ENCODE assay signal across 12 cellular contexts in the genomic region with DNA sequence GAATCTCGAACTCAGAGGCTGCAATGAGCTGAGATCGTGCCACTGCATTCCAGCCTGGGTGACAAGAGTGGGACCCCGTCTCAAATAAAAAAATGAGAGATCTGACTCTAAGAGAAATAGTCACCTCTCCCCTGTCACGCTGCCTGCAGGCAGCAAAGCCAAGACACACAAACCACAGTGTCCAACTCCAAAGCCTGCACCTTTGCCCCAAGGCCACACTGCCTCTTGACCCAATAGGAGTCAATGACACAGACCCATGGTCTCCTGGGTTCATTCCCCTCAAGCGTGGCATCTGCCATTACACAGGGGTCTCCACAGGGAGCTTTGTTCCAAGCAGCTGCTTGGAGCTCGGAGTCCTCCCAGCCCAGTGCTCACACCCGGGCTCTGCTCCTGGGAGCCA. TPM values are rescaled to one million over a fixed set of nuclear protein-coding genes. Genes with fewer than 3 reads are reported as not detected.
A peak's percentile ranks its signal among the peaks of the same experiment; 100 is the strongest.
DNase-seq lines count a peak whose midpoint lies in the region; ATAC-seq and TF ChIP-seq lines count a peak whose summit lies in the region.
"Had no signal": no experiment of that assay in that cellular context is flagged by ENCODE, and none has a peak within 500 bp of the region (broad histone marks: within the 10 kb centered on the region; RNA-seq: fewer than 3 reads in every experiment).

No MANE protein-coding gene starts in this region.

- DNase-seq in RWPE1 (ENCODE audit: low spot score) (no peak), left lobe of liver (ENCODE audit: low spot score) (peak; percentile 83), HuH-7 (ENCODE audit: low spot score) (no peak), ureter (ENCODE audit: low spot score) (no peak)
- no peak for DNase-seq in stimulated activated effector memory CD8-positive, alpha-beta T cell treated with anti-CD3 and anti-CD28 coated beads, Interleukin-12 subunit alpha, Interleukin-12 subunit beta, amount 100 ng/mL, for 72 hours (ENCODE audit: low spot score in 2 of 2)
- DNase-seq: CD8-positive, alpha-beta memory T cell; DND-41; GOT3 had no signal

- H3K36me3 ChIP-seq in BLaER1 treated with 17β-estradiol and CSF1 and Interleukin-3, amounts not matched to agents 10 nM and 100 nM = peaks cover 2 to 68% (median 43%) of the 10 kb centered on the region in 11 experiments; a peak in 20 of 22 replicates

- H3K4me1 ChIP-seq in BLaER1 treated with 17β-estradiol and CSF1 and Interleukin-3, amounts not matched to agents 10 nM and 100 nM = peaks cover 59 to 91% (median 71%) of the 10 kb centered on the region in 10 experiments
- H3K4me1 ChIP-seq: Caco-2 had no signal

- peak overlapping the region in 9 of 11 experiments; percentile 87 to 98 (median 96); a peak in 17 of 22 replicates for H3K27ac ChIP-seq in BLaER1 treated with 17β-estradiol and CSF1 and Interleukin-3, amounts not matched to agents 10 nM and 100 nM
- peak overlapping the region; percentile 93 for H3K27ac ChIP-seq in RWPE1

- ATAC-seq in left lobe of liver (peak; percentile 91), HG03139 (IDR thresholded peaks at IDR 0.05; ENCODE audit: unreplicated experiment) (no peak)
- no peak for ATAC-seq in stimulated activated effector memory CD8-positive, alpha-beta T cell treated with anti-CD3 and anti-CD28 coated beads, Interleukin-12 subunit alpha, Interleukin-12 subunit beta, amount 100 ng/mL, for 72 hours

- peak overlapping the region; percentile 74 for H3K4me3 Mint-ChIP-seq in stimulated activated effector memory CD8-positive, alpha-beta T cell treated with anti-CD3 and anti-CD28 coated beads, Interleukin-12 subunit alpha, Interleukin-12 subunit beta, amount 100 ng/mL, for 72 hours
- H3K4me3 Mint-ChIP-seq: H9 had no signal

- peak overlapping the region in 3 of 11 experiments; percentile 85 to 93 (median 89); a peak in 4 of 22 replicates for H3K4me2 ChIP-seq in BLaER1 treated with 17β-estradiol and CSF1 and Interleukin-3, amounts not matched to agents 10 nM and 100 nM

- no peak overlapping the region for H3K4me3 ChIP-seq in BLaER1 treated with 17β-estradiol and CSF1 and Interleukin-3, amounts not matched to agents 10 nM and 100 nM

- 0 out of 22 replicates have a peak, but pooled peaks cover 0 to 3% (median 0%) of the 10 kb centered on the region in 11 experiments for H4K20me1 ChIP-seq in BLaER1 treated with 17β-estradiol and CSF1 and Interleukin-3, amounts not matched to agents 10 nM and 100 nM

- H3K27me3 ChIP-seq in BLaER1 treated with 17β-estradiol and CSF1 and Interleukin-3, amounts not matched to agents 10 nM and 100 nM = no peaks in the 10 kb centered on the region

- no peak for TF ChIP-seq CTCF in RWPE1 (conservative IDR thresholded peaks at IDR 0.05; ENCODE audit: low read depth)

- CTCF ChIA-PET in RWPE1 (lab: Yijun Ruan, JAX) = interaction anchor here (1.4 kb wide), 1 partner anchor 188 kb away, joined by 4 read pairs; no protein-coding TSS in a partner anchor

- peak overlapping the region; percentile 95 for H3K27ac Mint-ChIP-seq in stimulated activated effector memory CD8-positive, alpha-beta T cell treated with anti-CD3 and anti-CD28 coated beads, Interleukin-12 subunit alpha, Interleukin-12 subunit beta, amount 100 ng/mL, for 72 hours

- POLR2A ChIA-PET in RWPE1 (lab: Yijun Ruan, JAX; ENCODE audit: low non-redundant PET) = no interaction called here

- 0 out of 22 replicates have a peak, but pooled peaks cover 0 to under 1% (median 0%) of the 10 kb centered on the region in 11 experiments for H3K9me3 ChIP-seq in BLaER1 treated with 17β-estradiol and CSF1 and Interleukin-3, amounts not matched to agents 10 nM and 100 nM (replicated peaks in 1 of 11)
- H3K9me3 ChIP-seq: Caco-2 had no signal

- H3K9ac ChIP-seq in BLaER1 treated with 17β-estradiol and CSF1 and Interleukin-3, amounts not matched to agents 10 nM and 100 nM = no peak overlapping the region

- H3K9me3 Mint-ChIP-seq in stimulated activated effector memory CD8-positive, alpha-beta T cell treated with anti-CD3 and anti-CD28 coated beads, Interleukin-12 subunit alpha, Interleukin-12 subunit beta, amount 100 ng/mL, for 72 hours = no peaks in the 10 kb centered on the region
- H3K9me3 Mint-ChIP-seq: CD8-positive, alpha-beta memory T cell; H9 had no signal

- H3K36me3 Mint-ChIP-seq in stimulated activated effector memory CD8-positive, alpha-beta T cell treated with anti-CD3 and anti-CD28 coated beads, Interleukin-12 subunit alpha, Interleukin-12 subunit beta, amount 100 ng/mL, for 72 hours = peaks cover 22% of the 10 kb centered on the region

- H3K4me1 Mint-ChIP-seq in stimulated activated effector memory CD8-positive, alpha-beta T cell treated with anti-CD3 and anti-CD28 coated beads, Interleukin-12 subunit alpha, Interleukin-12 subunit beta, amount 100 ng/mL, for 72 hours = peaks cover 46% of the 10 kb centered on the region

RNA-seq across cellular contexts. Expression of gene SLC9A1, which starts 46.3 kb away (rescaled TPM):
- total RNA-seq in left lobe of liver (2.7 TPM), ureter (79.4 TPM)

Comparison
In these comparisons a context has a peak if more than half of its experiments do, and no peak if none do; other contexts are left out.
1. RNA of gene SLC9A1, which starts 46.3 kb away (total RNA-seq): 79.4 TPM in ureter (single experiment); 2.7 TPM in left lobe of liver (single experiment); every median in the first group is over 10 times any median in the second.